In the genomic region with DNA sequence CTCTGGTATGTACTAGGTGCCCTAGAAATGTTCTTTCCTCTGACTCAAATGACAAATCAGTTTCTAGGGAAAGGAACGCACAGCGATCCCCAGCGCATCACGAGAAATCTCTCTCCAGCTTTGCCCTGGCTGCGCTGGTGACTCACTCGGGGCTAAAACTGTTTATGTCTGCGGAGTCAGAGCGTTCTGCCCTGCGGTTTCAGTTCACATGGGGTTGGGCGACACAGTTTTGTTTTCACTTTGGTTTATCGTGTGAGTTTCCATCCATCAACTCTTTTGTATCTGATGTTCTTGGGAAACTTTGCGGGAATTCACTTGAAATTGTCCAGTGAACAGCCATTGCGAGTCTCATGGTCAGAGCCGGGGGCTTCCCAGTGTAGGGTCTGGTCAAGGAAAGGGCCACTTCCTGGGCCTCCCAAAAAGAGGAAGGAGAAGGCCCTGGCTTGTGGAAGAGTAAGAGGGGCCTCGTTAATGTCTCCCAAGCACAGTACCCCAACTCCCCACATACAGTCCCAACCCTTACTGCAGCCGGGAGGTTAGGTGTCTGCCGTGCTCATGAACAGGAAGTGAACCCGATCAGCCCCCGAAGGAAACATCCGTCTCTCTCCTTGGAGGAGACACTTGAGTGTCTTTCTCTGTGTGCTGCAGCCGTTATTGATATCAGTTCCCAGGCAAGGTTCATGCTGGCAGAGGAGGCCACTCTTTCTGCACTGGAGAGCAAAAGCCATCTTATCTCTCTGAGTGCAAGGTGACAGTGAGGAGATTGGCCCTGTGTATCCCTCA, we compare ENCODE assay signal across 8 cellular contexts.
DNase-seq lines count a peak whose midpoint lies in the region; ATAC-seq and TF ChIP-seq lines count a peak whose summit lies in the region.

No MANE protein-coding gene starts in this region.

- CTCF ChIA-PET in activated B cell treated with CpG ODN at 0.5 μM for 24 hours (lab: Charles Lee), result no interaction called here

- DNase-seq in activated B cell treated with CpG ODN at 0.5 μM for 24 hours (peak; percentile 36), colonic mucosa (peak; percentile 47), GOT3 (lab: John Stamatoyannopoulos, UW) (no peak), midbrain (lab: John Stamatoyannopoulos, UW) (no peak), D341Med (ENCODE audit: low spot score) (no peak)
- DNase-seq in stimulated activated CD4-positive, alpha-beta T cell treated with anti-CD3 and anti-CD28 coated beads, Interleukin-2, amount 100 ng/mL, for 4 hours (ENCODE audit: low read depth), result peak; percentile 73

- H3K4me3 Mint-ChIP-seq in activated B cell treated with CpG ODN at 0.5 μM for 24 hours, result peak overlapping the region; percentile 81

- peak overlapping the region; percentile 91 for H3K27ac Mint-ChIP-seq in activated B cell treated with CpG ODN at 0.5 μM for 24 hours

- POLR2A ChIA-PET in activated B cell treated with CpG ODN at 0.5 μM for 24 hours (lab: Charles Lee), result interaction anchor here (0.6 kb wide), 1 partner anchor 16 kb away, joined by 6 read pairs; no protein-coding TSS in a partner anchor

- TF ChIP-seq CTCF in activated B cell treated with CpG ODN at 0.5 μM for 24 hours (IDR thresholded peaks at IDR 0.05) (no peak), colonic mucosa (IDR thresholded peaks at IDR 0.05) (no peak)

- H3K9me3 Mint-ChIP-seq in activated B cell treated with CpG ODN at 0.5 μM for 24 hours, result peaks cover 8% of the 10 kb centered on the region

- H3K27me3 ChIP-seq in colonic mucosa, result no peaks in the 10 kb centered on the region

- H3K4me1 ChIP-seq in colonic mucosa, result peaks cover 5% of the 10 kb centered on the region

- intact Hi-C loops in activated B cell treated with CpG ODN at 0.5 μM for 24 hours (cut with micrococcal nuclease) (loop anchor here (1.0 to 10.0 kb wide), 3 partner anchors 8 to 648 kb away; partner anchors contain the start of gene WWOX), colonic mucosa (cut with DNase I) (no loop called here)

- no peaks in the 10 kb centered on the region for H3K9me3 ChIP-seq in colonic mucosa

- ATAC-seq in GM19372 (IDR thresholded peaks at IDR 0.05; ENCODE audit: low read depth, unreplicated experiment) (peak; percentile 93), HG03159 (IDR thresholded peaks at IDR 0.05; ENCODE audit: unreplicated experiment) (peak; percentile 97), activated B cell treated with CpG ODN at 0.5 μM for 24 hours (ENCODE audit: low read depth) (peak; percentile 92)

- peak overlapping the region; percentile 19 to 44 for H3K9ac ChIP-seq in colonic mucosa (ENCODE audit: low read depth in 2 of 2, low read length in 2 of 2)

- no peaks in the 10 kb centered on the region for H3K36me3 Mint-ChIP-seq in activated B cell treated with CpG ODN at 0.5 μM for 24 hours (ENCODE audit: low read depth)

- no peak overlapping the region for H3K4me3 ChIP-seq in colonic mucosa

- peaks cover 47% of the 10 kb centered on the region for H3K4me1 Mint-ChIP-seq in activated B cell treated with CpG ODN at 0.5 μM for 24 hours

- H3K27me3 Mint-ChIP-seq in activated B cell treated with CpG ODN at 0.5 μM for 24 hours, result no peaks in the 10 kb centered on the region

- H3K27ac ChIP-seq in colonic mucosa, result peak overlapping the region; percentile 61

- H3K36me3 ChIP-seq in colonic mucosa, result no peaks in the 10 kb centered on the region

Comparison
In these comparisons a context has a peak if more than half of its experiments do, and no peak if none do; other contexts are left out.
1. DNase-seq: peak in activated B cell treated with CpG ODN at 0.5 μM for 24 hours (single experiment), colonic mucosa (single experiment) and stimulated activated CD4-positive, alpha-beta T cell treated with anti-CD3 and anti-CD28 coated beads, Interleukin-2, amount 100 ng/mL, for 4 hours (single experiment); none in GOT3 (single experiment), midbrain (single experiment) and D341Med (single experiment).
2. Peak in every context shown above with its lines, with median percentiles within 50 percentile points of each other: ATAC-seq.